Comparison of ENCODE assay signal across 26 cellular contexts in the genomic region with DNA sequence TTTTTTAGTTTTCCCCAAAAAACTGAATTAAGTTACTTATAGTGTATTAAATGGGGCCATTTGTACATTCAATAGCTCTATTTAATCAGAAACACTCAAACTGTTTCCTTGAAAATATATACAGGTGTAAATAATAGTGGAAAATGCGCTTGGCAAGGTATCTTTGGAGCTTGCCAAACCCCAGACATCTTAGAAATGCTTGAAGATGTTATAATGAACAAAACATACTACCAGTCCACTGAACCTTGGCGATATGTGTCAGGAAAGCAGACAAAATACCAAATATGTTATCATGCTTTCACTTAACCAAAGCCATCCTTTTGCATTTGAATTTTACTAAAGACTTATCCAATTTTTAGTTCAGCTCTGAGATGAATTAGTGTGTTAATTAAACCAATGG.
"Had no signal": no experiment of that assay in that cellular context is flagged by ENCODE, and none has a peak within 500 bp of the region (broad histone marks: within the 10 kb centered on the region; RNA-seq: fewer than 3 reads in every experiment).

No MANE protein-coding gene starts in this region.

- H3K27me3 ChIP-seq: heart right ventricle, hepatocyte, left lung, ovary, right atrium auricular region, right lobe of liver, suprapubic skin, tibial artery, uterus had no signal

- H3K36me3 ChIP-seq: heart right ventricle, left lung, lower lobe of right lung, ovary, prostate gland, right atrium auricular region, right lobe of liver, suprapubic skin, thoracic aorta, tibial artery, uterus had no signal

- DNase-seq: heart right ventricle; islet precursor cell; left colon; left lung; lower lobe of right lung; mammary epithelial cell; mesendoderm; naive B cell; natural killer cell; nephron progenitor cell; ovary; posterior cingulate gyrus; right lobe of liver; stimulated activated CD4-positive, alpha-beta T cell treated with anti-CD3 and anti-CD28 coated beads, Interleukin-15, amount 100 ng/mL, for 24 hours; stimulated activated CD4-positive, alpha-beta T cell treated with anti-CD3 and anti-CD28 coated beads, Interleukin-2, amount 100 ng/mL, for 24 hours; stimulated activated CD4-positive, alpha-beta T cell treated with anti-CD3 and anti-CD28 coated beads, Interleukin-4, amount 100 ng/mL, for 1 hour; stimulated activated naive B cell treated with anti-CD40 and anti-IgM and Interleukin-4, amounts not matched to agents 10 μg/mL and 1 μg/mL and 100 μg/mL, for 72 hours; tibial artery; trophoblast cell; uterus had no signal

- H3K27ac ChIP-seq: heart right ventricle, hepatocyte, left lung, lower lobe of right lung, ovary, prostate gland, right atrium auricular region, right lobe of liver, suprapubic skin, thoracic aorta, tibial artery, uterus had no signal

- H3K9me3 ChIP-seq: heart right ventricle, left lung, lower lobe of right lung, ovary, prostate gland, right atrium auricular region, right lobe of liver, suprapubic skin, thoracic aorta, tibial artery, uterus had no signal

- H3K4me2 ChIP-seq: hepatocyte had no signal

- H3K4me1 ChIP-seq: lower lobe of right lung, prostate gland, right atrium auricular region, right lobe of liver, suprapubic skin, tibial artery, uterus had no signal

- ATAC-seq: heart right ventricle; left colon; left lung; lower lobe of right lung; natural killer cell; right lobe of liver; stimulated activated naive B cell treated with anti-CD40 and anti-IgM and Interleukin-4, amounts not matched to agents 10 μg/mL and 1 μg/mL and 100 μg/mL, for 72 hours had no signal

- H3K4me3 ChIP-seq: heart right ventricle, hepatocyte, left lung, lower lobe of right lung, ovary, prostate gland, right atrium auricular region, right lobe of liver, smooth muscle cell, suprapubic skin, thoracic aorta, tibial artery, uterus had no signal

- H2AFZ ChIP-seq: hepatocyte had no signal
